13 cellular contexts compared by ENCODE assay signal in the genomic region with DNA sequence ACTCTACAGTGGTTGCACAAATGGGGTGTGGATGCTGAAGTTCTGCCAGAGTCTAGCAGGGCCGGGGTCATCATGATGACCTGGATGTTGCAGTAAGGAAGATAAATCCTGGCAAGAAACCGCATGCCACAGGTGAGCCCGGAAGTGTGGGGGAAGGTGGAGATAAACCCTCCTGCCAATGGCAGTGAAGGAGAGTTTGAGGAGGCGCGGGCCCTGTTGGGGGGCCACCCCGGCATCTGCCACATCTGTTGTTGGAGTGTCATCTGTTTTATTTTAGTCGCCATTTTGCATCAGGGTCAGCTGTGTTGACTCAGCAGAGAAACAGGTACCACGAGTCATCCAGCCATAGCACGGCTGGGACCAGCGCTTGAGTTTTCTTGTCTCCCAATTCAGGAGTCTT.
DNase-seq lines count a peak whose midpoint lies in the region; ATAC-seq and TF ChIP-seq lines count a peak whose summit lies in the region.
"Had no signal": no experiment of that assay in that cellular context is flagged by ENCODE, and none has a peak within 500 bp of the region (broad histone marks: within the 10 kb centered on the region; RNA-seq: fewer than 3 reads in every experiment).

No MANE protein-coding gene starts in this region.

- no peak for TF ChIP-seq POLR2A in IMR-90 (IDR thresholded peaks at IDR 0.05; ENCODE audit: low read depth, low read length)

- no peaks in the 10 kb centered on the region for H3K9me3 Mint-ChIP-seq in activated CD8-positive, alpha-beta memory T cell treated with anti-CD3 and anti-CD28 coated beads, Interleukin-2, amount 10 ng/mL, durations not matched to agents 7 days and 5 days (ENCODE audit: low read depth)
- H3K9me3 Mint-ChIP-seq in progenitor cell of endocrine pancreas (ENCODE audit: low read depth) = no peaks in the 10 kb centered on the region

- no peak overlapping the region for H2AK9ac ChIP-seq in IMR-90 (replicated peaks; ENCODE audit: low read depth, low read length, poor library complexity)

- H3K4me2 ChIP-seq in IMR-90 (ENCODE audit: low read depth, low read length) = no peak overlapping the region
- H3K4me2 ChIP-seq in mammary epithelial cell (ENCODE audit: insufficient read depth, low read depth, low read length) = no peak overlapping the region
- H3K4me2 ChIP-seq: neural progenitor cell had no signal

- H3K9ac ChIP-seq in IMR-90 (ENCODE audit: low read depth, low read length) (no peak overlapping the region), mammary epithelial cell (ENCODE audit: insufficient read depth, low read length) (no peak overlapping the region)
- H3K9ac ChIP-seq: neural progenitor cell had no signal

- CTCF ChIA-PET in activated CD8-positive, alpha-beta memory T cell treated with anti-CD3 and anti-CD28 coated beads, Interleukin-2, amount 10 ng/mL, durations not matched to agents 7 days and 5 days (lab: Charles Lee) = no interaction called here
- CTCF ChIA-PET in IMR-90 (lab: Yijun Ruan, JAX) (interaction anchor here (0.7 kb wide), 1 partner anchor 17 kb away, joined by 3 read pairs; no protein-coding TSS in a partner anchor), mammary epithelial cell (lab: Charles Lee; ENCODE audit: low non-redundant PET) (no interaction called here)

- peak overlapping the region; percentile 63 for H2AK5ac ChIP-seq in IMR-90 (ENCODE audit: low read depth, low read length)

- no peak overlapping the region for H2BK15ac ChIP-seq in IMR-90 (ENCODE audit: low read depth, low read length)

- no peak for ATAC-seq in activated CD8-positive, alpha-beta memory T cell treated with anti-CD3 and anti-CD28 coated beads, Interleukin-2, amount 10 ng/mL, durations not matched to agents 7 days and 5 days
- ATAC-seq in IMR-90 (ENCODE audit: low read depth) (peak; percentile 61; the same call in 1 of the 2 replicates), GM21447 (IDR thresholded peaks at IDR 0.05; ENCODE audit: unreplicated experiment) (no peak)
- ATAC-seq: left lobe of liver had no signal

- H4K20me1 ChIP-seq in IMR-90 (ENCODE audit: insufficient read depth, low read length) (no peaks in the 10 kb centered on the region), mammary epithelial cell (ENCODE audit: insufficient read depth, low read length) (no peaks in the 10 kb centered on the region)

- H3K36me3 ChIP-seq in IMR-90 (ENCODE audit: control insufficient read depth, insufficient read depth, low read length) (no peaks in the 10 kb centered on the region; the same call in none of the 2 replicates), mammary epithelial cell (ENCODE audit: insufficient read depth, low read length) (no peaks in the 10 kb centered on the region)
- H3K36me3 ChIP-seq: neural progenitor cell had no signal

- H3K9me1 ChIP-seq in IMR-90 (ENCODE audit: insufficient read depth, low read length) = peaks cover 8% of the 10 kb centered on the region

- 62% methylated on average over 5 of the region's 10 CpGs; no CpG with 5 or more reads in 1 of the 2 experiments for WGBS in IMR-90 (ENCODE audit: extremely low coverage in 2 of 2, insufficient read length in 1 of 2), 2 experiments
- WGBS in mammary epithelial cell (ENCODE audit: low coverage, missing lambda C conversion rate) = 80% methylated on average over 9 of the region's 10 CpGs

- H3K79me1 ChIP-seq in IMR-90 (ENCODE audit: low read depth in 1 of 2, low read length in 2 of 2) = peaks cover 20 to 54% of the 10 kb centered on the region in 2 experiments

- H3K4me1 ChIP-seq in IMR-90 (ENCODE audit: control insufficient read depth, insufficient read depth, low read length) (peaks cover 7% of the 10 kb centered on the region), mammary epithelial cell (ENCODE audit: insufficient read depth, low read length) (peaks cover 4% of the 10 kb centered on the region)
- H3K4me1 ChIP-seq: neural progenitor cell had no signal

- H3K4me3 ChIP-seq in IMR-90 (ENCODE audit: insufficient read depth, low read depth, low read length) (no peak overlapping the region), mammary epithelial cell (replicated peaks in 1 of 3; ENCODE audit: insufficient read depth in 1 of 3, low read depth in 2 of 3, low read length in 3 of 3) (no peak overlapping the region)
- H3K4me3 ChIP-seq: neural progenitor cell had no signal

- TF ChIP-seq RAD21 in IMR-90 (IDR thresholded peaks at IDR 0.05; ENCODE audit: low read length) = no peak

- H3K56ac ChIP-seq in IMR-90 (ENCODE audit: extremely low read depth, insufficient read depth, low read length) = no peak overlapping the region

- H3K36me3 Mint-ChIP-seq in activated CD8-positive, alpha-beta memory T cell treated with anti-CD3 and anti-CD28 coated beads, Interleukin-2, amount 10 ng/mL, durations not matched to agents 7 days and 5 days = peaks cover 45% of the 10 kb centered on the region
- H3K36me3 Mint-ChIP-seq in progenitor cell of endocrine pancreas (ENCODE audit: insufficient read depth) = peaks cover 2% of the 10 kb centered on the region

- POLR2A ChIA-PET in IMR-90 (lab: Charles Lee; ENCODE audit: unreplicated experiment) = no interaction called here

- H3K79me2 ChIP-seq in mammary epithelial cell (ENCODE audit: insufficient read depth, low read length) = no peaks in the 10 kb centered on the region

- no peak overlapping the region for H4K91ac ChIP-seq in IMR-90 (ENCODE audit: insufficient read depth, low read depth, low read length)

- H2AFZ ChIP-seq in IMR-90 (replicated peaks; ENCODE audit: low read length, poor library complexity) (no peak overlapping the region), mammary epithelial cell (ENCODE audit: low read depth, low read length) (no peak overlapping the region)
- H2AFZ ChIP-seq: neural progenitor cell had no signal

- intact Hi-C loops in IMR-90 (cut with micrococcal nuclease) (no loop called here), mammary epithelial cell (cut with micrococcal nuclease) (no loop called here)

- H3K4ac ChIP-seq in IMR-90 (ENCODE audit: low read depth, low read length) = no peak overlapping the region

- H2BK120ac ChIP-seq in IMR-90 (ENCODE audit: low read depth, low read length) = no peak overlapping the region

- peak overlapping the region; percentile 8 for H3K27ac Mint-ChIP-seq in activated CD8-positive, alpha-beta memory T cell treated with anti-CD3 and anti-CD28 coated beads, Interleukin-2, amount 10 ng/mL, durations not matched to agents 7 days and 5 days
- peak overlapping the region; percentile 39 for H3K27ac Mint-ChIP-seq in progenitor cell of endocrine pancreas
- H3K27ac Mint-ChIP-seq: neural progenitor cell had no signal

- H4K5ac ChIP-seq in IMR-90 (ENCODE audit: low read depth, low read length) = no peak overlapping the region

- no peak overlapping the region for H3K18ac ChIP-seq in IMR-90 (ENCODE audit: low read depth, low read length)

- no peak overlapping the region for H2BK5ac ChIP-seq in IMR-90 (ENCODE audit: low read depth, low read length, poor library complexity, severe bottlenecking)

- no peak overlapping the region for H4K8ac ChIP-seq in IMR-90 (ENCODE audit: low read depth in 2 of 2, low read length in 2 of 2)

- no TSS peak for BruUV-seq in IMR-90 (replicated peaks; lab: Mats Ljungman, UMichigan)
- no TSS peak for BruUV-seq in mammary epithelial cell (replicated peaks; lab: Mats Ljungman, UMichigan)

- H3K23ac ChIP-seq in IMR-90 (ENCODE audit: low read depth, low read length) = no peak overlapping the region

- no peaks in the 10 kb centered on the region for H3K27me3 Mint-ChIP-seq in activated CD8-positive, alpha-beta memory T cell treated with anti-CD3 and anti-CD28 coated beads, Interleukin-2, amount 10 ng/mL, durations not matched to agents 7 days and 5 days
- no peaks in the 10 kb centered on the region for H3K27me3 Mint-ChIP-seq in progenitor cell of endocrine pancreas

- in situ Hi-C loops in IMR-90 (cut with MboI; ENCODE audit: low sequenced_read_pairs) = no loop called here
- in situ Hi-C loops in mammary epithelial cell (cut with MboI; ENCODE audit: low sequenced_read_pairs in 2 of 2) = no loop called here

- dilution Hi-C loops in IMR-90 (cut with HindIII; ENCODE audit: low sequenced_read_pairs, unreplicated experiment) = no loop called here
- dilution Hi-C loops in mammary epithelial cell (cut with HindIII; ENCODE audit: low sequenced_read_pairs) = no loop called here

- no peaks in the 10 kb centered on the region for H3K9me3 ChIP-seq in IMR-90 (ENCODE audit: control insufficient read depth, insufficient read depth, low read length)
- no peaks in the 10 kb centered on the region for H3K9me3 ChIP-seq in mammary epithelial cell (replicated peaks; ENCODE audit: insufficient read depth, low read length)

- H3K27me3 ChIP-seq in IMR-90 (ENCODE audit: control insufficient read depth, insufficient read depth, low read length) = no peaks in the 10 kb centered on the region
- H3K27me3 ChIP-seq in mammary epithelial cell (ENCODE audit: insufficient read depth, low read length) = no peaks in the 10 kb centered on the region
- H3K27me3 ChIP-seq: neural progenitor cell had no signal

- TF ChIP-seq CTCF in IMR-90 (conservative IDR thresholded peaks at IDR 0.05; ENCODE audit: low read depth, low read length) (no peak), mammary epithelial cell (conservative IDR thresholded peaks at IDR 0.05 in 1 of 2, IDR thresholded peaks at IDR 0.05 in 1 of 2; ENCODE audit: extremely low read depth in 1 of 2, insufficient read depth in 1 of 2, low read depth in 1 of 2, low read length in 2 of 2) (no peak), progenitor cell of endocrine pancreas (IDR thresholded peaks at IDR 0.05; ENCODE audit: unreplicated experiment) (no peak)

- H2BK20ac ChIP-seq in IMR-90 (ENCODE audit: low read depth, low read length) = no peak overlapping the region

- H3K14ac ChIP-seq in IMR-90 (replicated peaks; ENCODE audit: low read depth, low read length) = no peak overlapping the region

- H3K4me1 Mint-ChIP-seq in activated CD8-positive, alpha-beta memory T cell treated with anti-CD3 and anti-CD28 coated beads, Interleukin-2, amount 10 ng/mL, durations not matched to agents 7 days and 5 days = peaks cover 48% of the 10 kb centered on the region
- peaks cover 7% of the 10 kb centered on the region for H3K4me1 Mint-ChIP-seq in progenitor cell of endocrine pancreas (ENCODE audit: low read depth)

- H3K4me3 Mint-ChIP-seq in activated CD8-positive, alpha-beta memory T cell treated with anti-CD3 and anti-CD28 coated beads, Interleukin-2, amount 10 ng/mL, durations not matched to agents 7 days and 5 days = no peak overlapping the region
- no peak overlapping the region for H3K4me3 Mint-ChIP-seq in progenitor cell of endocrine pancreas (ENCODE audit: low read depth)
- H3K4me3 Mint-ChIP-seq: neural progenitor cell had no signal

- no peak for DNase-seq in activated CD8-positive, alpha-beta memory T cell treated with anti-CD3 and anti-CD28 coated beads, Interleukin-2, amount 10 ng/mL, durations not matched to agents 7 days and 5 days
- DNase-seq in activated CD8-positive, alpha-beta memory T cell treated with anti-CD3 and anti-CD28 coated beads for 24 hours = no peak
- DNase-seq in IMR-90 (peak; percentile 76), mammary epithelial cell (peak; percentile 31), progenitor cell of endocrine pancreas (ENCODE audit: low spot score, unreplicated experiment) (no peak), dedifferentiated amniotic fluid mesenchymal stem cell (ENCODE audit: extremely low spot score) (no peak), iPS-NIHi11 (ENCODE audit: low spot score) (no peak)
- DNase-seq: activated gamma-delta T cell, NCI-H1048, NCI-H2227 treated with DMSO at 0.1 percent for 48 hours had no signal

- no peak overlapping the region for H3K27ac ChIP-seq in IMR-90 (ENCODE audit: insufficient read depth, low read length)
- no peak overlapping the region for H3K27ac ChIP-seq in mammary epithelial cell (ENCODE audit: insufficient read depth, low read depth, low read length)
- H3K27ac ChIP-seq: neural progenitor cell had no signal

Comparison
In these comparisons a context has a peak if more than half of its experiments do, and no peak if none do; other contexts are left out.
1. DNase-seq: peak in IMR-90 (single experiment) and mammary epithelial cell (single experiment); none in activated CD8-positive, alpha-beta memory T cell treated with anti-CD3 and anti-CD28 coated beads, Interleukin-2, amount 10 ng/mL, durations not matched to agents 7 days and 5 days (single experiment), activated CD8-positive, alpha-beta memory T cell treated with anti-CD3 and anti-CD28 coated beads for 24 hours (single experiment), progenitor cell of endocrine pancreas (single experiment), dedifferentiated amniotic fluid mesenchymal stem cell (single experiment) and iPS-NIHi11 (single experiment).